2 cellular contexts compared by ENCODE assay signal in the genomic region with DNA sequence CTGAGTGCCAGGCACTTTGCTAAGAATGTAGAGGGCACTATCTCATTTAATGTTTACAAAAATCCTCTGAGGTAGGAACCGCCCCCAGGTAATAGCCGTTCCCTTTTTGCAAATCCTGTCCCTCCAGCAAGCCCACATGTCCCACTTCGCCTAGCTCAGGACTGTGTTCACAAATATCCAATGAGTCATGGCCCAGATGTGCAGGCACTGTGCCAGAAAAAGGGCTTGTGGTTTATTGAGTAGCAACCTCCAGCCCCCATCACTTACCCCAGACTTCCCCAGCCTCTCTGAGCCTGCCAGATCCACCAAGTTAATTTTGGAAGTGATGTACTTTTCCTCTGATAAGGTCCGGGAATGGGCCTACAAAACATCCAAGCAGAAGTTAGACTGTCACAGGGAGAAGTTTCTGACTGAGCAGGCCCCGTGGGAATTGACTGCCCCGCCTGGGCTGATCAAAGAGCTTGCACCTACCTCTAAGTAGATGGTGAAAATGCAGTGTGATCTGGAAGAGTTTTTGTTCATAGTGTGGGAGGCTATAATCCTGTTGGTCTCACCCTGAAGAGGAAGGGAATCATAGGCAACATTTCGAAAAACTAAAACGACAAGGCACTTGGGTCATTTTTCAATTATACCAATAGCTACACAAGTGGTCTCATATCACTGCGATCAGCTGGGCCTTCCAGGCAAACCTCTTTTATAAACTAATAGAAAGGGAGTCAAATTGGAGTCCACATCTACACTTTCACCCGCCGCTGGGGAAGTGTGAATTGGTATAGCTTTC.
TF ChIP-seq lines count a peak whose summit lies in the region.

No MANE protein-coding gene starts in this region.

TF ChIP-seq in HCT116, 20 proteins besides CTCF, POLR2A, EP300 and RAD21:
- TF ChIP-seq, protein P1, sequence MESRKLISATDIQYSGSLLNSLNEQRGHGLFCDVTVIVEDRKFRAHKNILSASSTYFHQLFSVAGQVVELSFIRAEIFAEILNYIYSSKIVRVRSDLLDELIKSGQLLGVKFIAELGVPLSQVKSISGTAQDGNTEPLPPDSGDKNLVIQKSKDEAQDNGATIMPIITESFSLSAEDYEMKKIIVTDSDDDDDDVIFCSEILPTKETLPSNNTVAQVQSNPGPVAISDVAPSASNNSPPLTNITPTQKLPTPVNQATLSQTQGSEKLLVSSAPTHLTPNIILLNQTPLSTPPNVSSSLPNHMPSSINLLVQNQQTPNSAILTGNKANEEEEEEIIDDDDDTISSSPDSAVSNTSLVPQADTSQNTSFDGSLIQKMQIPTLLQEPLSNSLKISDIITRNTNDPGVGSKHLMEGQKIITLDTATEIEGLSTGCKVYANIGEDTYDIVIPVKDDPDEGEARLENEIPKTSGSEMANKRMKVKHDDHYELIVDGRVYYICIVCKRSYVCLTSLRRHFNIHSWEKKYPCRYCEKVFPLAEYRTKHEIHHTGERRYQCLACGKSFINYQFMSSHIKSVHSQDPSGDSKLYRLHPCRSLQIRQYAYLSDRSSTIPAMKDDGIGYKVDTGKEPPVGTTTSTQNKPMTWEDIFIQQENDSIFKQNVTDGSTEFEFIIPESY (IDR thresholded peaks at IDR 0.05; ENCODE audit: extremely low read depth, insufficient replicate concordance, low read length): no peak
- TF ChIP-seq, protein P2, sequence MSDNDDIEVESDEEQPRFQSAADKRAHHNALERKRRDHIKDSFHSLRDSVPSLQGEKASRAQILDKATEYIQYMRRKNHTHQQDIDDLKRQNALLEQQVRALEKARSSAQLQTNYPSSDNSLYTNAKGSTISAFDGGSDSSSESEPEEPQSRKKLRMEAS (IDR thresholded peaks at IDR 0.05): peak; percentile 48; the same call in 1 of the 2 replicates
- no peak for TF ChIP-seq YY1 (IDR thresholded peaks at IDR 0.05; ENCODE audit: extremely low read depth, insufficient replicate concordance, low read depth, low read length)
- 0 out of 2 replicates have a peak, but pooled peaks have one; percentile 21 for TF ChIP-seq SP1 (IDR thresholded peaks at IDR 0.05; ENCODE audit: low read depth)
- TF ChIP-seq CEBPB (IDR thresholded peaks at IDR 0.05; ENCODE audit: low read depth): no peak
- no peak for TF ChIP-seq TCF7L2 (IDR thresholded peaks at IDR 0.05; ENCODE audit: borderline replicate concordance, extremely low read depth, insufficient read depth, insufficient read length)
- TF ChIP-seq FOSL1 (IDR thresholded peaks at IDR 0.05; ENCODE audit: low read depth): peak; percentile 53
- no peak for TF ChIP-seq ZNF274 (IDR thresholded peaks at IDR 0.05; ENCODE audit: low read depth, low read length)
- TF ChIP-seq POLR2AphosphoS5 (IDR thresholded peaks at IDR 0.05; ENCODE audit: low read depth, low read length): no peak
- no peak for TF ChIP-seq EGR1 (IDR thresholded peaks at IDR 0.05; ENCODE audit: low read depth)
- TF ChIP-seq JUND (IDR thresholded peaks at IDR 0.05): peak; percentile 54
- no peak for TF ChIP-seq ELF1 (IDR thresholded peaks at IDR 0.05; ENCODE audit: borderline replicate concordance, low read depth)
- TF ChIP-seq ZFX (IDR thresholded peaks at IDR 0.05): no peak
- TF ChIP-seq, protein P3, sequence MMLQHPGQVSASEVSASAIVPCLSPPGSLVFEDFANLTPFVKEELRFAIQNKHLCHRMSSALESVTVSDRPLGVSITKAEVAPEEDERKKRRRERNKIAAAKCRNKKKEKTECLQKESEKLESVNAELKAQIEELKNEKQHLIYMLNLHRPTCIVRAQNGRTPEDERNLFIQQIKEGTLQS (IDR thresholded peaks at IDR 0.05): no peak
- TF ChIP-seq SIN3A (IDR thresholded peaks at IDR 0.05; ENCODE audit: low read depth): no peak
- TF ChIP-seq CBX3 (IDR thresholded peaks at IDR 0.05; ENCODE audit: low read depth): no peak
- no peak for TF ChIP-seq SRF (IDR thresholded peaks at IDR 0.05; ENCODE audit: low read depth)
- no peak for TF ChIP-seq EZH2 (IDR thresholded peaks at IDR 0.05)
- no peak for TF ChIP-seq EZH2phosphoT487 (IDR thresholded peaks at IDR 0.05; ENCODE audit: borderline replicate concordance)

TF ChIP-seq in K562, 482 proteins besides CTCF, POLR2A, EP300 and RAD21 (continues in another document):
- TF ChIP-seq, protein P4, sequence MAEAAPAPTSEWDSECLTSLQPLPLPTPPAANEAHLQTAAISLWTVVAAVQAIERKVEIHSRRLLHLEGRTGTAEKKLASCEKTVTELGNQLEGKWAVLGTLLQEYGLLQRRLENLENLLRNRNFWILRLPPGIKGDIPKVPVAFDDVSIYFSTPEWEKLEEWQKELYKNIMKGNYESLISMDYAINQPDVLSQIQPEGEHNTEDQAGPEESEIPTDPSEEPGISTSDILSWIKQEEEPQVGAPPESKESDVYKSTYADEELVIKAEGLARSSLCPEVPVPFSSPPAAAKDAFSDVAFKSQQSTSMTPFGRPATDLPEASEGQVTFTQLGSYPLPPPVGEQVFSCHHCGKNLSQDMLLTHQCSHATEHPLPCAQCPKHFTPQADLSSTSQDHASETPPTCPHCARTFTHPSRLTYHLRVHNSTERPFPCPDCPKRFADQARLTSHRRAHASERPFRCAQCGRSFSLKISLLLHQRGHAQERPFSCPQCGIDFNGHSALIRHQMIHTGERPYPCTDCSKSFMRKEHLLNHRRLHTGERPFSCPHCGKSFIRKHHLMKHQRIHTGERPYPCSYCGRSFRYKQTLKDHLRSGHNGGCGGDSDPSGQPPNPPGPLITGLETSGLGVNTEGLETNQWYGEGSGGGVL (CRISPR knock-in tag; IDR thresholded peaks at IDR 0.05): no peak
- TF ChIP-seq FOXM1 (IDR thresholded peaks at IDR 0.05; ENCODE audit: low read depth) (peak; percentile 41; the same call in 1 of the 2 replicates), FOXM1 (CRISPR knock-in tag; IDR thresholded peaks at IDR 0.05; ENCODE audit: low read depth) (no peak), ZNF589 (CRISPR knock-in tag; IDR thresholded peaks at IDR 0.05; ENCODE audit: low read depth) (no peak), ZNF263 (CRISPR knock-in tag; IDR thresholded peaks at IDR 0.05; ENCODE audit: borderline replicate concordance) (no peak), TCFL5 (CRISPR knock-in tag; conservative IDR thresholded peaks at IDR 0.05) (no peak), KLF16 (IDR thresholded peaks at IDR 0.05) (peak; percentile 83), MYC (IDR thresholded peaks at IDR 0.05; ENCODE audit: low read depth, low read length) (peak; percentile 78; the same call in 1 of the 2 replicates), MYC (CRISPR knock-in tag; IDR thresholded peaks at IDR 0.05; ENCODE audit: borderline replicate concordance, low read depth) (no peak), NR1H2 (CRISPR knock-in tag; IDR thresholded peaks at IDR 0.05) (no peak), ZC3H8 (IDR thresholded peaks at IDR 0.05) (no peak), SPI1 (IDR thresholded peaks at IDR 0.05; ENCODE audit: borderline replicate concordance, low read depth, low read length) (no peak; the same call in 1 of the 2 replicates), SIRT6 (IDR thresholded peaks at IDR 0.05; ENCODE audit: low read depth, low read length) (no peak), NCOA1 (IDR thresholded peaks at IDR 0.05; ENCODE audit: low read depth) (peak; percentile 48; the same call in 1 of the 2 replicates), SIN3A (IDR thresholded peaks at IDR 0.05; ENCODE audit: borderline replicate concordance in 2 of 2, control insufficient read depth in 1 of 2, low read depth in 2 of 2, low read length in 2 of 2) (0 out of 4 replicates have a peak, but pooled peaks of 1 of the 2 experiments have one; percentile 28), SRSF7 (optimal IDR thresholded peaks at IDR 0.05; ENCODE audit: low read depth, low read length) (no peak), TRIM28 (IDR thresholded peaks at IDR 0.05) (no peak), ZNF583 (CRISPR knock-in tag; IDR thresholded peaks at IDR 0.05) (no peak), DMBX1 (CRISPR knock-in tag; IDR thresholded peaks at IDR 0.05; ENCODE audit: borderline replicate concordance) (no peak), JUND (IDR thresholded peaks at IDR 0.05; ENCODE audit: borderline replicate concordance, low read depth, low read length) (peak; percentile 99), JUND (tag; IDR thresholded peaks at IDR 0.05; ENCODE audit: borderline replicate concordance, low read depth, low read length) (peak; percentile 98; the same call in 2 of the 3 replicates), MAFK (IDR thresholded peaks at IDR 0.05; ENCODE audit: low read length) (peak; percentile 45; the same call in 1 of the 2 replicates), MIER1 (IDR thresholded peaks at IDR 0.05; ENCODE audit: low read depth) (no peak), HOXB6 (CRISPR knock-in tag; IDR thresholded peaks at IDR 0.05; ENCODE audit: borderline replicate concordance) (no peak), ESRRB (CRISPR knock-in tag; IDR thresholded peaks at IDR 0.05; ENCODE audit: borderline replicate concordance) (no peak), BCL6 (CRISPR knock-in tag; IDR thresholded peaks at IDR 0.05) (no peak), CHCHD3 (CRISPR knock-in tag; IDR thresholded peaks at IDR 0.05) (no peak), PHF20 (IDR thresholded peaks at IDR 0.05; ENCODE audit: partially characterized antibody) (no peak), TAF15 (IDR thresholded peaks at IDR 0.05; ENCODE audit: low read depth, low read length) (no peak), CSDE1 (IDR thresholded peaks at IDR 0.05) (no peak)
- TF ChIP-seq, protein P5, sequence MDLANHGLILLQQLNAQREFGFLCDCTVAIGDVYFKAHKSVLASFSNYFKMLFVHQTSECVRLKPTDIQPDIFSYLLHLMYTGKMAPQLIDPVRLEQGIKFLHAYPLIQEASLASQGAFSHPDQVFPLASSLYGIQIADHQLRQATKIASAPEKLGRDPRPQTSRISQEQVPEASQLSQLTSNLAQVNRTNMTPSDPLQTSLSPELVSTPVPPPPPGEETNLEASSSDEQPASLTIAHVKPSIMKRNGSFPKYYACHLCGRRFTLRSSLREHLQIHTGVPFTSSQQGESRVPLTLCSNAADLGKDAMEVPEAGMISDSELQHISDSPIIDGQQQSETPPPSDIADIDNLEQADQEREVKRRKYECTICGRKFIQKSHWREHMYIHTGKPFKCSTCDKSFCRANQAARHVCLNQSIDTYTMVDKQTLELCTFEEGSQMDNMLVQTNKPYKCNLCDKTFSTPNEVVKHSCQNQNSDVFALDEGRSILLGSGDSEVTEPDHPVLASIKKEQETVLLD (IDR thresholded peaks at IDR 0.05): no peak
- TF ChIP-seq, protein P6, sequence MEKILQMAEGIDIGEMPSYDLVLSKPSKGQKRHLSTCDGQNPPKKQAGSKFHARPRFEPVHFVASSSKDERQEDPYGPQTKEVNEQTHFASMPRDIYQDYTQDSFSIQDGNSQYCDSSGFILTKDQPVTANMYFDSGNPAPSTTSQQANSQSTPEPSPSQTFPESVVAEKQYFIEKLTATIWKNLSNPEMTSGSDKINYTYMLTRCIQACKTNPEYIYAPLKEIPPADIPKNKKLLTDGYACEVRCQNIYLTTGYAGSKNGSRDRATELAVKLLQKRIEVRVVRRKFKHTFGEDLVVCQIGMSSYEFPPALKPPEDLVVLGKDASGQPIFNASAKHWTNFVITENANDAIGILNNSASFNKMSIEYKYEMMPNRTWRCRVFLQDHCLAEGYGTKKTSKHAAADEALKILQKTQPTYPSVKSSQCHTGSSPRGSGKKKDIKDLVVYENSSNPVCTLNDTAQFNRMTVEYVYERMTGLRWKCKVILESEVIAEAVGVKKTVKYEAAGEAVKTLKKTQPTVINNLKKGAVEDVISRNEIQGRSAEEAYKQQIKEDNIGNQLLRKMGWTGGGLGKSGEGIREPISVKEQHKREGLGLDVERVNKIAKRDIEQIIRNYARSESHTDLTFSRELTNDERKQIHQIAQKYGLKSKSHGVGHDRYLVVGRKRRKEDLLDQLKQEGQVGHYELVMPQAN (IDR thresholded peaks at IDR 0.05; ENCODE audit: borderline replicate concordance): no peak
- TF ChIP-seq, protein P7, sequence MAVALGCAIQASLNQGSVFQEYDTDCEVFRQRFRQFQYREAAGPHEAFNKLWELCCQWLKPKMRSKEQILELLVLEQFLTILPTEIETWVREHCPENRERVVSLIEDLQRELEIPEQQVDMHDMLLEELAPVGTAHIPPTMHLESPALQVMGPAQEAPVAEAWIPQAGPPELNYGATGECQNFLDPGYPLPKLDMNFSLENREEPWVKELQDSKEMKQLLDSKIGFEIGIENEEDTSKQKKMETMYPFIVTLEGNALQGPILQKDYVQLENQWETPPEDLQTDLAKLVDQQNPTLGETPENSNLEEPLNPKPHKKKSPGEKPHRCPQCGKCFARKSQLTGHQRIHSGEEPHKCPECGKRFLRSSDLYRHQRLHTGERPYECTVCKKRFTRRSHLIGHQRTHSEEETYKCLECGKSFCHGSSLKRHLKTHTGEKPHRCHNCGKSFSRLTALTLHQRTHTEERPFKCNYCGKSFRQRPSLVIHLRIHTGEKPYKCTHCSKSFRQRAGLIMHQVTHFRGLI (CRISPR knock-in tag; IDR thresholded peaks at IDR 0.05): no peak
- TF ChIP-seq, protein P8, sequence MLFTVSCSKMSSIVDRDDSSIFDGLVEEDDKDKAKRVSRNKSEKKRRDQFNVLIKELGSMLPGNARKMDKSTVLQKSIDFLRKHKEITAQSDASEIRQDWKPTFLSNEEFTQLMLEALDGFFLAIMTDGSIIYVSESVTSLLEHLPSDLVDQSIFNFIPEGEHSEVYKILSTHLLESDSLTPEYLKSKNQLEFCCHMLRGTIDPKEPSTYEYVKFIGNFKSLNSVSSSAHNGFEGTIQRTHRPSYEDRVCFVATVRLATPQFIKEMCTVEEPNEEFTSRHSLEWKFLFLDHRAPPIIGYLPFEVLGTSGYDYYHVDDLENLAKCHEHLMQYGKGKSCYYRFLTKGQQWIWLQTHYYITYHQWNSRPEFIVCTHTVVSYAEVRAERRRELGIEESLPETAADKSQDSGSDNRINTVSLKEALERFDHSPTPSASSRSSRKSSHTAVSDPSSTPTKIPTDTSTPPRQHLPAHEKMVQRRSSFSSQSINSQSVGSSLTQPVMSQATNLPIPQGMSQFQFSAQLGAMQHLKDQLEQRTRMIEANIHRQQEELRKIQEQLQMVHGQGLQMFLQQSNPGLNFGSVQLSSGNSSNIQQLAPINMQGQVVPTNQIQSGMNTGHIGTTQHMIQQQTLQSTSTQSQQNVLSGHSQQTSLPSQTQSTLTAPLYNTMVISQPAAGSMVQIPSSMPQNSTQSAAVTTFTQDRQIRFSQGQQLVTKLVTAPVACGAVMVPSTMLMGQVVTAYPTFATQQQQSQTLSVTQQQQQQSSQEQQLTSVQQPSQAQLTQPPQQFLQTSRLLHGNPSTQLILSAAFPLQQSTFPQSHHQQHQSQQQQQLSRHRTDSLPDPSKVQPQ (CRISPR knock-in tag; IDR thresholded peaks at IDR 0.05; ENCODE audit: borderline replicate concordance): no peak
- TF ChIP-seq, protein P9, sequence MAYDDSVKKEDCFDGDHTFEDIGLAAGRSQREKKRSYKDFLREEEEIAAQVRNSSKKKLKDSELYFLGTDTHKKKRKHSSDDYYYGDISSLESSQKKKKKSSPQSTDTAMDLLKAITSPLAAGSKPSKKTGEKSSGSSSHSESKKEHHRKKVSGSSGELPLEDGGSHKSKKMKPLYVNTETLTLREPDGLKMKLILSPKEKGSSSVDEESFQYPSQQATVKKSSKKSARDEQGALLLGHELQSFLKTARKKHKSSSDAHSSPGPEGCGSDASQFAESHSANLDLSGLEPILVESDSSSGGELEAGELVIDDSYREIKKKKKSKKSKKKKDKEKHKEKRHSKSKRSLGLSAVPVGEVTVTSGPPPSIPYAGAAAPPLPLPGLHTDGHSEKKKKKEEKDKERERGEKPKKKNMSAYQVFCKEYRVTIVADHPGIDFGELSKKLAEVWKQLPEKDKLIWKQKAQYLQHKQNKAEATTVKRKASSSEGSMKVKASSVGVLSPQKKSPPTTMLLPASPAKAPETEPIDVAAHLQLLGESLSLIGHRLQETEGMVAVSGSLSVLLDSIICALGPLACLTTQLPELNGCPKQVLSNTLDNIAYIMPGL (CRISPR knock-in tag; IDR thresholded peaks at IDR 0.05): no peak
- TF ChIP-seq, protein P10, sequence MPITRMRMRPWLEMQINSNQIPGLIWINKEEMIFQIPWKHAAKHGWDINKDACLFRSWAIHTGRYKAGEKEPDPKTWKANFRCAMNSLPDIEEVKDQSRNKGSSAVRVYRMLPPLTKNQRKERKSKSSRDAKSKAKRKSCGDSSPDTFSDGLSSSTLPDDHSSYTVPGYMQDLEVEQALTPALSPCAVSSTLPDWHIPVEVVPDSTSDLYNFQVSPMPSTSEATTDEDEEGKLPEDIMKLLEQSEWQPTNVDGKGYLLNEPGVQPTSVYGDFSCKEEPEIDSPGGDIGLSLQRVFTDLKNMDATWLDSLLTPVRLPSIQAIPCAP (CRISPR knock-in tag; IDR thresholded peaks at IDR 0.05; ENCODE audit: borderline replicate concordance): no peak
